13 cellular contexts compared by ENCODE assay signal in genomic region chr5:150457112-150457511, GRCh38. TPM values are rescaled to one million over a fixed set of nuclear protein-coding genes. Genes with fewer than 3 reads are reported as not detected.
DNase-seq lines count a peak whose midpoint lies in the region; ATAC-seq and TF ChIP-seq lines count a peak whose summit lies in the region.
"Had no signal": no experiment of that assay in that cellular context is flagged by ENCODE, and none has a peak within 500 bp of the region (broad histone marks: within the 10 kb centered on the region; RNA-seq: fewer than 3 reads in every experiment).

No MANE protein-coding gene starts in this region.

- TF ChIP-seq POLR2A in IMR-90 (IDR thresholded peaks at IDR 0.05; ENCODE audit: low read depth, low read length), result no peak

- H3K9me3 ChIP-seq in CD8-positive, alpha-beta memory T cell (ENCODE audit: low read length), result no peaks in the 10 kb centered on the region
- no peaks in the 10 kb centered on the region for H3K9me3 ChIP-seq in IMR-90 (ENCODE audit: control insufficient read depth, insufficient read depth, low read length)
- H3K9me3 ChIP-seq: colonic mucosa had no signal

- H3K27me3 ChIP-seq in CD8-positive, alpha-beta memory T cell (ENCODE audit: insufficient read depth, low read length, poor library complexity, severe bottlenecking), result no peaks in the 10 kb centered on the region
- no peaks in the 10 kb centered on the region for H3K27me3 ChIP-seq in IMR-90 (ENCODE audit: control insufficient read depth, insufficient read depth, low read length)
- H3K27me3 ChIP-seq: colonic mucosa had no signal

- no peaks in the 10 kb centered on the region for H4K20me1 ChIP-seq in IMR-90 (ENCODE audit: insufficient read depth, low read length)

- no peak overlapping the region for H2BK15ac ChIP-seq in IMR-90 (ENCODE audit: low read depth, low read length)

- peak overlapping the region; percentile 56 for H2AFZ ChIP-seq in IMR-90 (replicated peaks; ENCODE audit: low read length, poor library complexity)

- no peak for TF ChIP-seq RAD21 in IMR-90 (IDR thresholded peaks at IDR 0.05; ENCODE audit: low read length)

- in situ Hi-C loops in IMR-90 (cut with MboI; ENCODE audit: low sequenced_read_pairs), result no loop called here

- no peak overlapping the region for H2AK5ac ChIP-seq in IMR-90 (ENCODE audit: low read depth, low read length)

- no peaks in the 10 kb centered on the region for H3K9me3 Mint-ChIP-seq in CD8-positive, alpha-beta memory T cell
- H3K9me3 Mint-ChIP-seq in T-cell, result no peaks in the 10 kb centered on the region

- peaks cover 31% of the 10 kb centered on the region for H3K4me1 ChIP-seq in CD8-positive, alpha-beta memory T cell (ENCODE audit: insufficient read depth, low read length)
- no peaks in the 10 kb centered on the region for H3K4me1 ChIP-seq in IMR-90 (ENCODE audit: control insufficient read depth, insufficient read depth, low read length)
- H3K4me1 ChIP-seq: colonic mucosa had no signal

- H3K23ac ChIP-seq in IMR-90 (ENCODE audit: low read depth, low read length), result no peak overlapping the region

- dilution Hi-C loops in IMR-90 (cut with HindIII; ENCODE audit: low sequenced_read_pairs, unreplicated experiment), result no loop called here

- TF ChIP-seq CTCF in IMR-90 (conservative IDR thresholded peaks at IDR 0.05; ENCODE audit: low read depth, low read length), result no peak

- no peak overlapping the region for H3K4ac ChIP-seq in IMR-90 (ENCODE audit: low read depth, low read length)

- H3K27ac Mint-ChIP-seq in CD8-positive, alpha-beta memory T cell, result peak overlapping the region in 5 of 8 donors; percentile 12 to 67 (median 61)
- H3K27ac Mint-ChIP-seq in T-cell, result peak overlapping the region; percentile 87 to 91

- H3K4me3 Mint-ChIP-seq in CD8-positive, alpha-beta memory T cell, result peak overlapping the region in 1 of 7 donors; percentile 25
- H3K4me3 Mint-ChIP-seq in T-cell, result peak overlapping the region in 1 of 3 donors; percentile 57

- H3K9ac ChIP-seq in IMR-90 (ENCODE audit: low read depth, low read length), result no peak overlapping the region

- no peak overlapping the region for H3K27ac ChIP-seq in CD8-positive, alpha-beta memory T cell (ENCODE audit: low read depth, low read length)
- no peak overlapping the region for H3K27ac ChIP-seq in IMR-90 (ENCODE audit: insufficient read depth, low read length)
- H3K27ac ChIP-seq: colonic mucosa had no signal

- H3K4me3 ChIP-seq in CD8-positive, alpha-beta memory T cell (ENCODE audit: low read length), result no peak overlapping the region
- H3K4me3 ChIP-seq in IMR-90 (ENCODE audit: insufficient read depth, low read depth, low read length), result no peak overlapping the region
- H3K4me3 ChIP-seq: colonic mucosa had no signal

- no peak overlapping the region for H2BK120ac ChIP-seq in IMR-90 (ENCODE audit: low read depth, low read length)

- H4K8ac ChIP-seq in IMR-90 (ENCODE audit: low read depth in 2 of 2, low read length in 2 of 2), result peak overlapping the region in 1 of 2 experiments; percentile 39; a peak in 1 of 4 replicates

- H2BK5ac ChIP-seq in IMR-90 (ENCODE audit: low read depth, low read length, poor library complexity, severe bottlenecking), result no peak overlapping the region

- no peak overlapping the region for H3K18ac ChIP-seq in IMR-90 (ENCODE audit: low read depth, low read length)

- CTCF ChIA-PET in CD8-positive, alpha-beta memory T cell (lab: Charles Lee), result interaction anchor here (1.2 to 2.1 kb wide), 3 partner anchors 103 to 659 kb away, joined by 4 to 8 read pairs (median 5); partner anchors contain the start of gene IRGM
- CTCF ChIA-PET in IMR-90 (lab: Yijun Ruan, JAX), result interaction anchor here (0.6 to 0.9 kb wide), 3 partner anchors 88 to 105 kb away, joined by 3 to 5 read pairs (median 4); no protein-coding TSS in a partner anchor
- CTCF ChIA-PET in T-cell (lab: Charles Lee), result interaction anchor here in 1 of 2 donors (0.6 to 1.8 kb wide), 5 partner anchors 18 to 330 kb away, joined by 3 to 6 read pairs (median 4); partner anchors contain the start of gene RBM22

- H3K56ac ChIP-seq in IMR-90 (ENCODE audit: extremely low read depth, insufficient read depth, low read length), result no peak overlapping the region

- H3K36me3 Mint-ChIP-seq in CD8-positive, alpha-beta memory T cell, result no peaks in the 10 kb centered on the region
- no peaks in the 10 kb centered on the region for H3K36me3 Mint-ChIP-seq in T-cell

- no TSS peak for BruUV-seq in IMR-90 (replicated peaks; lab: Mats Ljungman, UMichigan)

- H3K4me1 Mint-ChIP-seq in CD8-positive, alpha-beta memory T cell, result peaks cover 13 to 23% (median 19%) of the 10 kb centered on the region in 3 donors
- H3K4me1 Mint-ChIP-seq in T-cell, result peaks cover 32 to 43% (median 38%) of the 10 kb centered on the region in 3 donors

- intact Hi-C loops in IMR-90 (cut with micrococcal nuclease), result no loop called here

- H3K27me3 Mint-ChIP-seq in CD8-positive, alpha-beta memory T cell, result peaks cover 0 to 2% of the 10 kb centered on the region in 2 donors
- H3K27me3 Mint-ChIP-seq in T-cell, result no peaks in the 10 kb centered on the region

- H3K36me3 ChIP-seq in CD8-positive, alpha-beta memory T cell (ENCODE audit: insufficient read depth, low read length), result no peaks in the 10 kb centered on the region
- no peaks in the 10 kb centered on the region for H3K36me3 ChIP-seq in IMR-90 (ENCODE audit: control insufficient read depth, insufficient read depth, low read length)
- H3K36me3 ChIP-seq: colonic mucosa had no signal

- WGBS in IMR-90 (ENCODE audit: extremely low coverage in 2 of 2, insufficient read length in 1 of 2), 2 experiments, result 75% methylated on average over 2 of the region's 6 CpGs; no CpG with 5 or more reads in 1 of the 2 experiments

- peak in 1 of 5 donors; percentile 17 for DNase-seq in CD8-positive, alpha-beta memory T cell
- DNase-seq in IMR-90, result no peak
- peak in 1 of 34 experiments; percentile 22 for DNase-seq in T-cell
- peak; percentile 64 for DNase-seq in kidney tubule cell (ENCODE audit: low spot score)
- no peak for DNase-seq in 8988T
- DNase-seq: colonic mucosa; midbrain; NCI-H1105; SHP77; stimulated activated CD4-positive, alpha-beta T cell treated with anti-CD3 and anti-CD28 coated beads, Interleukin-4, amount 100 ng/mL, for 1 hour had no signal

- POLR2A ChIA-PET in CD8-positive, alpha-beta memory T cell (lab: Charles Lee), result no interaction called here
- POLR2A ChIA-PET in IMR-90 (lab: Charles Lee; ENCODE audit: unreplicated experiment), result no interaction called here
- POLR2A ChIA-PET in T-cell (lab: Charles Lee), result interaction anchor here (0.6 to 1.1 kb wide), 3 partner anchors 368 to 460 kb away, joined by 3 to 4 read pairs (median 3); no protein-coding TSS in a partner anchor

- H3K79me1 ChIP-seq in IMR-90 (ENCODE audit: low read depth in 1 of 2, low read length in 2 of 2), result 0 out of 4 replicates have a peak, but pooled peaks cover 0 to 6% of the 10 kb centered on the region in 2 experiments

- H3K14ac ChIP-seq in IMR-90 (replicated peaks; ENCODE audit: low read depth, low read length), result no peak overlapping the region; the same call in 1 of the 2 replicates

- H2BK20ac ChIP-seq in IMR-90 (ENCODE audit: low read depth, low read length), result no peak overlapping the region

- no peak overlapping the region for H4K91ac ChIP-seq in IMR-90 (ENCODE audit: insufficient read depth, low read depth, low read length)

- no peak overlapping the region for H3K4me2 ChIP-seq in IMR-90 (ENCODE audit: low read depth, low read length)

- ATAC-seq in IMR-90 (ENCODE audit: low read depth) (no peak), T-cell (replicated peaks in 1 of 4) (no peak), GM18498 (IDR thresholded peaks at IDR 0.05; ENCODE audit: unreplicated experiment) (no peak), GM21576 (IDR thresholded peaks at IDR 0.05; ENCODE audit: unreplicated experiment) (no peak)

- H3K9me1 ChIP-seq in IMR-90 (ENCODE audit: insufficient read depth, low read length), result no peaks in the 10 kb centered on the region; the same call in 1 of the 2 replicates

- H4K5ac ChIP-seq in IMR-90 (ENCODE audit: low read depth, low read length), result no peak overlapping the region

- H2AK9ac ChIP-seq in IMR-90 (replicated peaks; ENCODE audit: low read depth, low read length, poor library complexity), result peak overlapping the region; percentile 37

TF ChIP-seq in IMR-90, 13 proteins besides CTCF, POLR2A, EP300 and RAD21 (continues in another document):
- TF ChIP-seq CHD1 (IDR thresholded peaks at IDR 0.05; ENCODE audit: low read depth, low read length) (no peak), MXI1 (IDR thresholded peaks at IDR 0.05; ENCODE audit: borderline replicate concordance, low read depth, low read length) (no peak), FOS (IDR thresholded peaks at IDR 0.05; ENCODE audit: low read depth, low read length) (no peak), RCOR1 (IDR thresholded peaks at IDR 0.05; ENCODE audit: insufficient replicate concordance, low read length) (no peak), RFX5 (IDR thresholded peaks at IDR 0.05; ENCODE audit: low read depth, low read length) (no peak), MAFK (IDR thresholded peaks at IDR 0.05; ENCODE audit: low read depth, low read length) (no peak)

RNA-seq across cellular contexts. Expression of gene RPS14, which starts 7.6 kb away (rescaled TPM):
- 1,000 to 10,000 TPM; 2,924 to 3,007 TPM for total RNA-seq in CD8-positive, alpha-beta memory T cell
- polyA plus RNA-seq in CD8-positive, alpha-beta memory T cell, result 6,416 TPM
- total RNA-seq in IMR-90 (2012; rRNA removed) (7,310 and 7,583 TPM in 2 replicates), T-cell (1,000 to 10,000 TPM; 4,124 to 5,450 (median 5,009) TPM)
- polyA plus RNA-seq in IMR-90 (2012; rRNA removed), result 6,296 and 6,747 TPM in 2 replicates
- polyA plus RNA-seq in IMR-90 (2012; cell fraction: cytosol; rRNA removed), result 5,609 and 17,745 TPM in 2 replicates
- polyA plus RNA-seq in IMR-90 (2012; cell fraction: nucleus; rRNA removed; ENCODE audit: low replicate concordance), result 873 and 3,349 TPM in 2 replicates

RNA-seq across cellular contexts. Expression of gene CD74, which starts 44.4 kb away (rescaled TPM):
- total RNA-seq in CD8-positive, alpha-beta memory T cell, result 100 to 1,000 TPM; 319 to 324 TPM
- polyA plus RNA-seq in CD8-positive, alpha-beta memory T cell, result 1,273 TPM
- total RNA-seq in IMR-90 (2012; rRNA removed) (0.18 and 0.28 TPM in 2 replicates), T-cell (100 to 1,000 TPM; 201 to 512 (median 406) TPM)
- 1.1 and 1.5 TPM in 2 replicates for polyA plus RNA-seq in IMR-90 (2012; rRNA removed)
- 1.4 and 3.4 TPM in 2 replicates for polyA plus RNA-seq in IMR-90 (2012; cell fraction: cytosol; rRNA removed)
- 0.60 and 0.64 TPM in 2 replicates for polyA plus RNA-seq in IMR-90 (2012; cell fraction: nucleus; rRNA removed; ENCODE audit: low replicate concordance)
- total RNA-seq: NCI-H460 had no signal

RNA-seq across cellular contexts. Expression of gene NDST1, which starts 50.8 kb away (rescaled TPM):
- 1 to 10 TPM; 1.9 to 2.8 TPM for total RNA-seq in CD8-positive, alpha-beta memory T cell
- polyA plus RNA-seq in CD8-positive, alpha-beta memory T cell, result 0.13 TPM
- 30.3 and 30.5 TPM in 2 replicates for total RNA-seq in IMR-90 (2012; rRNA removed)
- 80.4 and 101 TPM in 2 replicates for polyA plus RNA-seq in IMR-90 (2012; rRNA removed)
- 41.4 and 74.0 TPM in 2 replicates for polyA plus RNA-seq in IMR-90 (2012; cell fraction: cytosol; rRNA removed)
- 81.4 and 121 TPM in 2 replicates for polyA plus RNA-seq in IMR-90 (2012; cell fraction: nucleus; rRNA removed; ENCODE audit: low replicate concordance)
- total RNA-seq in T-cell, result 1 to 10 TPM in 3 of 5 donors, under 1 TPM in 2; 0.83 to 2.0 (median 1.2) TPM

Comparison
In these comparisons a context has a peak if more than half of its experiments do, and no peak if none do; other contexts are left out.
1. RNA of gene CD74, which starts 44.4 kb away (total RNA-seq): 201 to 512 TPM in T-cell and 319 to 324 TPM in CD8-positive, alpha-beta memory T cell; 0.18 to 0.28 TPM in IMR-90; every median in the first group is over 100 times any median in the second.
2. POLR2A ChIA-PET loops: an anchor here in T-cell (0.6 to 1.1 kb wide); none called in CD8-positive, alpha-beta memory T cell and IMR-90.